Comparison of ENCODE assay signal across 8 cellular contexts in genomic region chrX:131729295-131729694, GRCh38.
A peak's percentile ranks its signal among the peaks of the same experiment; 100 is the strongest.
DNase-seq lines count a peak whose midpoint lies in the region; ATAC-seq and TF ChIP-seq lines count a peak whose summit lies in the region.

No MANE protein-coding gene starts in this region.

- TF ChIP-seq CTCF in breast epithelium (IDR thresholded peaks at IDR 0.05) (peak in 1 of 3 donors; percentile 16), mesothelial cell of epicardium (IDR thresholded peaks at IDR 0.05; ENCODE audit: unreplicated experiment) (no peak)

- H3K36me3 Mint-ChIP-seq in mesothelial cell of epicardium: peaks cover 51% of the 10 kb centered on the region

- ATAC-seq in GM18502 (IDR thresholded peaks at IDR 0.05; ENCODE audit: poor library complexity, unreplicated experiment) (peak; percentile 64), HG03342 (IDR thresholded peaks at IDR 0.05; ENCODE audit: unreplicated experiment) (peak; percentile 73), HG02973 (IDR thresholded peaks at IDR 0.05; ENCODE audit: unreplicated experiment) (no peak), HG02798 (IDR thresholded peaks at IDR 0.05; ENCODE audit: poor library complexity, unreplicated experiment) (no peak)

- peaks cover 35% of the 10 kb centered on the region for H3K9me3 Mint-ChIP-seq in mesothelial cell of epicardium

- no peaks in the 10 kb centered on the region for H3K4me1 Mint-ChIP-seq in mesothelial cell of epicardium

- intact Hi-C loops in breast epithelium (cut with DNase I; ENCODE audit: low total_unique reads): no loop called here

- H3K9me3 ChIP-seq in breast epithelium: peaks cover 0 to 10% of the 10 kb centered on the region in 2 donors

- no peak for TF ChIP-seq POLR2A in breast epithelium (IDR thresholded peaks at IDR 0.05)

- H3K27me3 Mint-ChIP-seq in mesothelial cell of epicardium (ENCODE audit: low read depth): no peaks in the 10 kb centered on the region

- H3K4me3 ChIP-seq in breast epithelium: peak overlapping the region in 2 of 3 donors; percentile 54 to 68

- H3K36me3 ChIP-seq in breast epithelium: no peaks in the 10 kb centered on the region

- no peaks in the 10 kb centered on the region for H3K4me1 ChIP-seq in breast epithelium

- H3K27ac Mint-ChIP-seq in mesothelial cell of epicardium: no peak overlapping the region

- peak overlapping the region; percentile 89 to 90 for H3K27ac ChIP-seq in breast epithelium

- peak in 1 of 2 donors; percentile 90 for DNase-seq in breast epithelium (ENCODE audit: low spot score in 2 of 2)
- DNase-seq in retina: peak; percentile 87
- DNase-seq in mesothelial cell of epicardium (ENCODE audit: low spot score in 2 of 2, unreplicated experiment in 2 of 2): no peak
- no peak for DNase-seq in AML-193 (lab: John Stamatoyannopoulos, UW)

- H3K4me3 Mint-ChIP-seq in mesothelial cell of epicardium: no peak overlapping the region

- no peaks in the 10 kb centered on the region for H3K27me3 ChIP-seq in breast epithelium

Comparison
In these comparisons a context has a peak if more than half of its experiments do, and no peak if none do; other contexts are left out.
1. ATAC-seq: peak in GM18502 (single experiment) and HG03342 (single experiment); none in HG02973 (single experiment) and HG02798 (single experiment).